8 cellular contexts compared by ENCODE assay signal in genomic region chr10:113679463-113680171, GRCh38. TPM values are rescaled to one million over a fixed set of nuclear protein-coding genes. Genes with fewer than 3 reads are reported as not detected.
DNase-seq lines count a peak whose midpoint lies in the region; ATAC-seq and TF ChIP-seq lines count a peak whose summit lies in the region.

Gene CASP7, plus strand, starts transcription at chr10:113679912. Its CDS starts 17,582 bp downstream, at chr10:113697494.

- H3K27me3 ChIP-seq in H7 (ENCODE audit: control insufficient read depth, insufficient read depth, low read length) (peaks cover 9% of the 10 kb centered on the region; the same call in 1 of the 2 replicates), adrenal gland (no peaks in the 10 kb centered on the region), heart right ventricle (no peaks in the 10 kb centered on the region), upper lobe of right lung (no peaks in the 10 kb centered on the region)

- DNase-seq in GM10266 (ENCODE audit: extremely low spot score) (peak; percentile 78), H7 (peak; percentile 92), M059J (ENCODE audit: low read depth) (peak; percentile 85), T-helper 1 cell (peak; percentile 63 to 86 (median 72)), adrenal gland (peak; percentile 73 to 82 (median 82)), heart right ventricle (peak; percentile 79 to 84), progenitor cell of endocrine pancreas (ENCODE audit: low spot score, unreplicated experiment) (peak; percentile 67), upper lobe of right lung (peak; percentile 92)

- peak; percentile 14 to 57 for TF ChIP-seq POLR2A in adrenal gland (IDR thresholded peaks at IDR 0.05)

- intact Hi-C loops in adrenal gland (cut with DNase I) (no loop called here), heart right ventricle (cut with DNase I) (no loop called here), upper lobe of right lung (cut with DNase I) (no loop called here)

- 0 to 4% (median 0%) methylated on average over 2 to 67 of the region's 67 CpGs for WGBS in adrenal gland, 4 donors
- 0% methylated on average over 67 of the region's 67 CpGs for WGBS in heart right ventricle, 2 donors

- H3K27me3 Mint-ChIP-seq in progenitor cell of endocrine pancreas, result no peaks in the 10 kb centered on the region

- H3K27ac ChIP-seq in adrenal gland, result peak within 1 kb of the TSS; percentile 89 to 98 (median 93)
- H3K27ac ChIP-seq in heart right ventricle, result peak within 1 kb of the TSS; percentile 88 to 99 (median 97)
- peak within 1 kb of the TSS; percentile 99 for H3K27ac ChIP-seq in upper lobe of right lung

- peaks cover 4% of the 10 kb centered on the region for H3K4me1 Mint-ChIP-seq in progenitor cell of endocrine pancreas (ENCODE audit: low read depth)

- peaks cover 10% of the 10 kb centered on the region for H3K36me3 Mint-ChIP-seq in progenitor cell of endocrine pancreas (ENCODE audit: insufficient read depth)

- H3K9me3 ChIP-seq in adrenal gland (replicated peaks in 1 of 3) (no peaks in the 10 kb centered on the region), heart right ventricle (peaks cover 0 to 7% (median 3%) of the 10 kb centered on the region in 11 donors), upper lobe of right lung (no peaks in the 10 kb centered on the region)

- H3K4me3 ChIP-seq in H7 (ENCODE audit: insufficient read depth, low read depth, low read length) (peak within 1 kb of the TSS; percentile 87), adrenal gland (peak within 1 kb of the TSS; percentile 85 to 100 (median 97)), heart right ventricle (peak within 1 kb of the TSS; percentile 70 to 100 (median 93)), upper lobe of right lung (peak within 1 kb of the TSS; percentile 88)

- H3K9me3 Mint-ChIP-seq in progenitor cell of endocrine pancreas (ENCODE audit: low read depth), result peaks cover 4% of the 10 kb centered on the region

- ATAC-seq in heart right ventricle (peak; percentile 95 to 98 (median 96)), upper lobe of right lung (peak; percentile 92)

- H3K4me1 ChIP-seq in adrenal gland (replicated peaks in 1 of 2), result peaks cover 0 to 13% of the 10 kb centered on the region in 2 donors
- peaks cover 0 to 22% (median 17%) of the 10 kb centered on the region in 9 donors for H3K4me1 ChIP-seq in heart right ventricle
- H3K4me1 ChIP-seq in upper lobe of right lung, result peaks cover 15% of the 10 kb centered on the region

- H3K36me3 ChIP-seq in H7 (replicated peaks; ENCODE audit: control insufficient read depth, insufficient read depth, low read length) (no peaks in the 10 kb centered on the region), adrenal gland (replicated peaks in 1 of 2) (no peaks in the 10 kb centered on the region), heart right ventricle (peaks cover 0 to 12% (median 2%) of the 10 kb centered on the region in 9 donors), upper lobe of right lung (no peaks in the 10 kb centered on the region)

- peak within 1 kb of the TSS; percentile 91 for H3K27ac Mint-ChIP-seq in progenitor cell of endocrine pancreas

- TF ChIP-seq CTCF in GM10266 (IDR thresholded peaks at IDR 0.05; ENCODE audit: control insufficient read depth, insufficient read depth, low read depth, missing control alignments) (peak; percentile 58), adrenal gland (IDR thresholded peaks at IDR 0.05) (no peak), heart right ventricle (IDR thresholded peaks at IDR 0.05) (peak in 1 of 9 donors; percentile 37), progenitor cell of endocrine pancreas (IDR thresholded peaks at IDR 0.05; ENCODE audit: unreplicated experiment) (peak; percentile 49), upper lobe of right lung (IDR thresholded peaks at IDR 0.05) (no peak)

- peak within 1 kb of the TSS; percentile 94 for H3K4me3 Mint-ChIP-seq in progenitor cell of endocrine pancreas (ENCODE audit: low read depth)

RNA-seq across cellular contexts. Expression of gene CASP7, which starts in this region (rescaled TPM):
- total RNA-seq in H7 (2014; rRNA removed; shearing (Covaris generic)), result 4.9 and 6.9 TPM in 2 replicates
- total RNA-seq in M059J (2014; rRNA removed; shearing (Covaris generic)), result 53.8 and 61.0 TPM in 2 replicates
- total RNA-seq in adrenal gland, result 10 to 100 TPM in 7 of 8 donors, 1 to 10 TPM in 1; 7.5 to 25.1 (median 17.5) TPM
- 10 to 100 TPM in 1 of 3 donors, 1 to 10 TPM in 2; 7.1 to 24.5 (median 8.4) TPM for polyA plus RNA-seq in adrenal gland
- 10 to 100 TPM in 4 of 10 donors, 1 to 10 TPM in 6; 5.7 to 22.3 (median 7.8) TPM for total RNA-seq in heart right ventricle
- 10 to 100 TPM in 1 of 2 donors, 1 to 10 TPM in 1; 5.6 to 12.2 TPM for polyA plus RNA-seq in heart right ventricle
- 11.6 and 12.8 TPM in 2 replicates for total RNA-seq in progenitor cell of endocrine pancreas
- total RNA-seq in upper lobe of right lung, result 32.5 TPM

Comparison
In these comparisons a context has a peak if more than half of its experiments do, and no peak if none do; other contexts are left out.
1. Peak in every context shown above with its lines: DNase-seq, ATAC-seq, H3K4me3 ChIP-seq and H3K27ac ChIP-seq.
2. CTCF ChIP-seq: peak in GM10266 (single experiment) and progenitor cell of endocrine pancreas (single experiment); none in adrenal gland (0 of 6) and upper lobe of right lung (single experiment).